ENCODE assay signal across 30 cellular contexts in the genomic region with DNA sequence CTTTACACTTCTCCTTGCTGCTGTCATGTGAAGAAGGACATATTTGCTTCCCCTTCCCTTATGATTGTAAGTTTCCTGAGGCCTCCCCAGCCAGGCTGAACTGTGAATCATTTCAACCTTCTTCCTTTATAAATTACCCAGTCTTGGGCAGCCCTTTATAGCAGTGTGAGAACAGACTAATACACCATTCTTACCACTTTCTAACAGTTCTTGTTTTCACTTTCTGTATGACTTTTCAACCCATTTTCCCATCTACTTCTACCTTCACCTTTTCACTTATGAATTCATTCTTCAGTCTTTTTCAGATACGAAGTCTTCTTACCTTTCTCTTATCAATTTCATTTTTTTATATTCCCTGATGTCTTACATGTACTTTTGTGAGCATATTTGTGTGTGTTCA. TPM values are rescaled to one million over a fixed set of nuclear protein-coding genes. Genes with fewer than 3 reads are reported as not detected.
"Had no signal": no experiment of that assay in that cellular context is flagged by ENCODE, and none has a peak within 500 bp of the region (broad histone marks: within the 10 kb centered on the region; RNA-seq: fewer than 3 reads in every experiment).

No MANE protein-coding gene starts in this region.

- ATAC-seq: stimulated activated effector memory CD8-positive, alpha-beta T cell treated with anti-CD3 and anti-CD28 coated beads, Interleukin-12 subunit alpha, Interleukin-12 subunit beta, amount 100 ng/mL, for 72 hours; stimulated activated memory B cell treated with anti-CD40 and anti-IgM and Interleukin-4, amounts not matched to agents 10 μg/mL and 1 μg/mL and 100 μg/mL, for 72 hours; stimulated activated naive B cell treated with anti-CD40 and anti-IgM and Interleukin-4, amounts not matched to agents 10 μg/mL and 1 μg/mL and 100 μg/mL, for 72 hours; stimulated activated naive CD8-positive, alpha-beta T cell treated with anti-CD3 and anti-CD28 coated beads, Interleukin-15, amount 100 ng/mL, for 72 hours; stimulated activated naive CD8-positive, alpha-beta T cell treated with anti-CD3 and anti-CD28 coated beads, Interleukin-15, Interleukin-2, amounts not matched to agents 100 U/mL and 50 U/mL, for 24 hours; upper lobe of right lung had no signal

- H3K27me3 Mint-ChIP-seq: stimulated activated memory B cell treated with anti-CD40 and anti-IgM and Interleukin-4, amounts not matched to agents 10 μg/mL and 1 μg/mL and 100 μg/mL, for 72 hours; stimulated activated naive B cell treated with anti-CD40 and anti-IgM and Interleukin-4, amounts not matched to agents 10 μg/mL and 1 μg/mL and 100 μg/mL, for 72 hours; stimulated activated naive CD8-positive, alpha-beta T cell treated with anti-CD3 and anti-CD28 coated beads, Interleukin-15, amount 100 ng/mL, for 72 hours; stimulated activated naive CD8-positive, alpha-beta T cell treated with anti-CD3 and anti-CD28 coated beads, Interleukin-15, Interleukin-2, amounts not matched to agents 100 ng/mL and 50 ng/mL, for 24 hours; type B pancreatic cell had no signal

- H3K9me3 ChIP-seq: stomach, suprapubic skin, testis, thoracic aorta, thyroid gland, tibial artery, tibial nerve, transverse colon, upper lobe of left lung, upper lobe of right lung, uterus, vagina had no signal

- H3K27ac ChIP-seq: stomach, suprapubic skin, testis, thoracic aorta, thyroid gland, tibial artery, tibial nerve, transverse colon, upper lobe of left lung, upper lobe of right lung, uterus, vagina had no signal

- H3K36me3 ChIP-seq: stomach, suprapubic skin, thoracic aorta, thyroid gland, tibial artery, transverse colon, upper lobe of left lung, upper lobe of right lung, uterus, vagina had no signal

- H3K9me3 Mint-ChIP-seq: stimulated activated memory B cell treated with anti-CD40 and anti-IgM and Interleukin-4, amounts not matched to agents 10 μg/mL and 1 μg/mL and 100 μg/mL, for 72 hours; stimulated activated naive B cell treated with anti-CD40 and anti-IgM and Interleukin-4, amounts not matched to agents 10 μg/mL and 1 μg/mL and 100 μg/mL, for 72 hours; stimulated activated naive CD8-positive, alpha-beta T cell treated with anti-CD3 and anti-CD28 coated beads, Interleukin-15, amount 100 ng/mL, for 72 hours; type B pancreatic cell had no signal

- H3K4me3 ChIP-seq: stomach, suprapubic skin, testis, thoracic aorta, thyroid gland, tibial artery, tibial nerve, transverse colon, upper lobe of left lung, upper lobe of right lung, uterus, vagina had no signal

- H3K27ac Mint-ChIP-seq: stimulated activated effector memory CD8-positive, alpha-beta T cell treated with anti-CD3 and anti-CD28 coated beads, Interleukin-12 subunit alpha, Interleukin-12 subunit beta, amount 100 ng/mL, for 72 hours; stimulated activated memory B cell treated with anti-CD40 and anti-IgM and Interleukin-4, amounts not matched to agents 10 μg/mL and 1 μg/mL and 100 μg/mL, for 72 hours; stimulated activated naive B cell treated with anti-CD40 and anti-IgM and Interleukin-4, amounts not matched to agents 10 μg/mL and 1 μg/mL and 100 μg/mL, for 72 hours; stimulated activated naive CD8-positive, alpha-beta T cell treated with anti-CD3 and anti-CD28 coated beads, Interleukin-15, amount 100 ng/mL, for 72 hours; stimulated activated naive CD8-positive, alpha-beta T cell treated with anti-CD3 and anti-CD28 coated beads, Interleukin-15, Interleukin-2, amounts not matched to agents 100 ng/mL and 50 ng/mL, for 24 hours; type B pancreatic cell had no signal

- H3K4me1 Mint-ChIP-seq: stimulated activated effector memory CD8-positive, alpha-beta T cell treated with anti-CD3 and anti-CD28 coated beads, Interleukin-12 subunit alpha, Interleukin-12 subunit beta, amount 100 ng/mL, for 72 hours; stimulated activated memory B cell treated with anti-CD40 and anti-IgM and Interleukin-4, amounts not matched to agents 10 μg/mL and 1 μg/mL and 100 μg/mL, for 72 hours; stimulated activated naive B cell treated with anti-CD40 and anti-IgM and Interleukin-4, amounts not matched to agents 10 μg/mL and 1 μg/mL and 100 μg/mL, for 72 hours; stimulated activated naive CD8-positive, alpha-beta T cell treated with anti-CD3 and anti-CD28 coated beads, Interleukin-15, amount 100 ng/mL, for 72 hours had no signal

- DNase-seq: stimulated activated CD4-positive, alpha-beta T cell treated with anti-CD3 and anti-CD28 coated beads, Interleukin-2, amount 100 ng/mL, for 48 hours; stimulated activated CD4-positive, alpha-beta T cell treated with anti-CD3 and anti-CD28 coated beads, Interleukin-4, amount 100 ng/mL, for 1 hour; stimulated activated CD4-positive, alpha-beta T cell treated with anti-CD3 and anti-CD28 coated beads, Interleukin-4, amount 100 ng/mL, for 24 hours; stimulated activated CD4-positive, alpha-beta T cell treated with anti-CD3 and anti-CD28 coated beads, Interleukin-4, amount 100 ng/mL, for 4 hours; stimulated activated CD8-positive, alpha-beta memory T cell treated with anti-CD3 and anti-CD28 coated beads, Interleukin-4, amount 100 ng/mL, for 48 hours; stimulated activated naive B cell treated with anti-CD40 and anti-IgM and Interleukin-4, amounts not matched to agents 10 μg/mL and 1 μg/mL and 100 μg/mL, for 72 hours; stimulated activated naive CD4-positive, alpha-beta T cell; stimulated activated naive CD4-positive, alpha-beta T cell treated with Interleukin-2 at 50 U/mL for 16 hours; stimulated activated naive CD8-positive, alpha-beta T cell treated with anti-CD3 and anti-CD28 coated beads, Interleukin-15, amount 100 ng/mL, for 72 hours; stimulated activated naive CD8-positive, alpha-beta T cell treated with anti-CD3 and anti-CD28 coated beads, Interleukin-15, Interleukin-2, amounts not matched to agents 100 U/mL and 50 U/mL, for 24 hours; stomach; substantia nigra; testis; thyroid gland; tibial artery; transverse colon; trophoblast cell; upper lobe of left lung; upper lobe of right lung; uterus had no signal

- H3K4me1 ChIP-seq: stomach, suprapubic skin, testis, thyroid gland, tibial artery, tibial nerve, transverse colon, upper lobe of left lung, upper lobe of right lung, uterus, vagina had no signal

- H3K4me3 Mint-ChIP-seq: stimulated activated effector memory CD8-positive, alpha-beta T cell treated with anti-CD3 and anti-CD28 coated beads, Interleukin-12 subunit alpha, Interleukin-12 subunit beta, amount 100 ng/mL, for 72 hours; stimulated activated memory B cell treated with anti-CD40 and anti-IgM and Interleukin-4, amounts not matched to agents 10 μg/mL and 1 μg/mL and 100 μg/mL, for 72 hours; stimulated activated naive B cell treated with anti-CD40 and anti-IgM and Interleukin-4, amounts not matched to agents 10 μg/mL and 1 μg/mL and 100 μg/mL, for 72 hours; stimulated activated naive CD8-positive, alpha-beta T cell treated with anti-CD3 and anti-CD28 coated beads, Interleukin-15, amount 100 ng/mL, for 72 hours; stimulated activated naive CD8-positive, alpha-beta T cell treated with anti-CD3 and anti-CD28 coated beads, Interleukin-15, Interleukin-2, amounts not matched to agents 100 ng/mL and 50 ng/mL, for 24 hours; type B pancreatic cell had no signal

- H3K27me3 ChIP-seq: stomach, suprapubic skin, testis, thyroid gland, tibial artery, tibial nerve, transverse colon, upper lobe of left lung, upper lobe of right lung, uterus, vagina had no signal

- H3K36me3 Mint-ChIP-seq: stimulated activated effector memory CD8-positive, alpha-beta T cell treated with anti-CD3 and anti-CD28 coated beads, Interleukin-12 subunit alpha, Interleukin-12 subunit beta, amount 100 ng/mL, for 72 hours; stimulated activated memory B cell treated with anti-CD40 and anti-IgM and Interleukin-4, amounts not matched to agents 10 μg/mL and 1 μg/mL and 100 μg/mL, for 72 hours; stimulated activated naive B cell treated with anti-CD40 and anti-IgM and Interleukin-4, amounts not matched to agents 10 μg/mL and 1 μg/mL and 100 μg/mL, for 72 hours; type B pancreatic cell had no signal

RNA-seq across cellular contexts. Expression of gene FOXA1, which starts 55.1 kb away (rescaled TPM):
- total RNA-seq: subcutaneous adipose tissue, temporal lobe, thoracic aorta, tibial nerve, uterus had no signal

RNA-seq across cellular contexts. Expression of gene TTC6, which starts 55.4 kb away (rescaled TPM):
- total RNA-seq: subcutaneous adipose tissue, tibial nerve had no signal
